In the genomic region with DNA sequence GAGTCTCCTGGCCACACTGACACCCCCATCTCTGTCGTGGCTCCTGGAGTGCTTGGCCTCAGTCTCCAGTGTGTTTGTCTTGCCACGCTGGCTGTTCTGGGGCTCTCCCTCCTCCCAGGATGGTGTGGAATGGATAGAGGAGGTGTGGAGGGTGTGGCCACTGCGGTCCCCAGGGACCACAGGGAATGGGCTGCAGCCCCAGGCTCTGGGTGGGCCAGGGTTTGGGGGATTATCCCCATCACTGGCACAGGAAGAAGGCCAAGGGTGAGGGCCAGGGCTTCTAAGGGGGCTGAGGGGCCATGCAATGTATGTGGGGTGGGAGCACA, we compare ENCODE assay signal across 26 cellular contexts.
"Had no signal": no experiment of that assay in that cellular context is flagged by ENCODE, and none has a peak within 500 bp of the region (broad histone marks: within the 10 kb centered on the region; RNA-seq: fewer than 3 reads in every experiment).

No MANE protein-coding gene starts in this region.

- H3K36me3 Mint-ChIP-seq: activated naive CD4-positive, alpha-beta T cell treated with anti-CD3 and anti-CD28 coated beads, Interleukin-2, amount 50 U/mL, for 72 hours; WTC11 had no signal

- DNase-seq: activated CD4-positive, alpha-beta T cell treated with anti-CD3 and anti-CD28 coated beads for 48 hours; activated CD4-positive, alpha-beta T cell treated with anti-CD3 and anti-CD28 coated beads, Interleukin-2, amount 50 U/mL, for 4 hours; activated CD4-positive, CD25-positive, alpha-beta regulatory T cell treated with anti-CD3 and anti-CD28 coated beads, Interleukin-2, amount 50 U/mL, for 72 hours; activated CD8-positive, alpha-beta T cell treated with anti-CD3 and anti-CD28 coated beads, Interleukin-2, amount 10 ng/mL, durations not matched to agents 7 days and 5 days; activated effector memory CD4-positive, alpha-beta T cell treated with Interleukin-2 at 50 U/mL for 16 hours; activated naive CD4-positive, alpha-beta T cell treated with Interleukin-2 at 50 U/mL for 16 hours; activated naive CD8-positive, alpha-beta T cell treated with anti-CD3 and anti-CD28 coated beads, Interleukin-2, amount 50 U/mL, for 24 hours; activated T-cell treated with anti-CD3 and anti-CD28 coated beads, Interleukin-2, amount 50 U/mL, for 24 hours; amniotic stem cell; MM.1S; NCI-H1105; NCI-H1436; NCI-H1694 treated with DMSO at 0.1 percent for 48 hours; NCI-H2029 treated with DMSO at 0.1 percent for 48 hours; NCI-H345; NCI-H510A; NCI-H526 treated with DMSO at 0.1 percent for 48 hours; NCI-H82; SIG-M5; T-helper 17 cell; T-helper 9 cell had no signal

- ATAC-seq: activated CD8-positive, alpha-beta T cell treated with anti-CD3 and anti-CD28 coated beads, Interleukin-2, amount 10 ng/mL, durations not matched to agents 7 days and 5 days; activated naive CD4-positive, alpha-beta T cell treated with anti-CD3 and anti-CD28 coated beads, Interleukin-2, amount 50 U/mL, for 72 hours; activated naive CD8-positive, alpha-beta T cell treated with anti-CD3 and anti-CD28 coated beads, Interleukin-2, amount 50 U/mL, for 24 hours; T-helper 17 cell; WTC11 had no signal

- H3K27ac Mint-ChIP-seq: activated CD8-positive, alpha-beta T cell treated with anti-CD3 and anti-CD28 coated beads, Interleukin-2, amount 10 ng/mL, durations not matched to agents 7 days and 5 days; activated naive CD4-positive, alpha-beta T cell treated with anti-CD3 and anti-CD28 coated beads, Interleukin-2, amount 50 U/mL, for 72 hours; activated naive CD8-positive, alpha-beta T cell treated with anti-CD3 and anti-CD28 coated beads, Interleukin-2, amount 50 U/mL, for 24 hours; activated T-cell treated with anti-CD3 and anti-CD28 coated beads, Interleukin-2, amount 50 U/mL, for 24 hours; activated T-helper 1 cell treated with anti-CD3 and anti-CD28 coated beads, Interleukin-12 subunit alpha, Interleukin-12 subunit beta, Interleukin-2, Interleukin-4 antibody, amounts not matched to agents 30 ng/mL and 10 ng/mL and 1 ng/mL, durations not matched to agents 14 hours and 24 hours and 36 hours; T-helper 17 cell had no signal

- FAIRE-seq: astrocyte had no signal

- H3K9me3 Mint-ChIP-seq: activated naive CD4-positive, alpha-beta T cell treated with anti-CD3 and anti-CD28 coated beads, Interleukin-2, amount 50 U/mL, for 72 hours; activated naive CD8-positive, alpha-beta T cell treated with anti-CD3 and anti-CD28 coated beads, Interleukin-2, amount 50 U/mL, for 24 hours; activated T-cell treated with anti-CD3 and anti-CD28 coated beads, Interleukin-2, amount 50 U/mL, for 24 hours; activated T-helper 1 cell treated with anti-CD3 and anti-CD28 coated beads, Interleukin-12 subunit alpha, Interleukin-12 subunit beta, Interleukin-2, Interleukin-4 antibody, amounts not matched to agents 30 ng/mL and 10 ng/mL and 1 ng/mL, durations not matched to agents 14 hours and 24 hours and 36 hours; WTC11 had no signal

- H3K27me3 Mint-ChIP-seq: brain had no signal

- H3K4me3 Mint-ChIP-seq: activated CD8-positive, alpha-beta T cell treated with anti-CD3 and anti-CD28 coated beads, Interleukin-2, amount 10 ng/mL, durations not matched to agents 7 days and 5 days; activated naive CD8-positive, alpha-beta T cell treated with anti-CD3 and anti-CD28 coated beads, Interleukin-2, amount 50 U/mL, for 24 hours; activated T-cell treated with anti-CD3 and anti-CD28 coated beads, Interleukin-2, amount 50 U/mL, for 24 hours; activated T-helper 1 cell treated with anti-CD3 and anti-CD28 coated beads, Interleukin-12 subunit alpha, Interleukin-12 subunit beta, Interleukin-2, Interleukin-4 antibody, amounts not matched to agents 30 ng/mL and 10 ng/mL and 1 ng/mL, durations not matched to agents 14 hours and 24 hours and 36 hours; brain; WTC11 had no signal
